1 cellular context compared by ENCODE assay signal in genomic region chr12:32399373-32400113, GRCh38.
TF ChIP-seq lines count a peak whose summit lies in the region.

Gene FGD4, plus strand, starts transcription at chr12:32399558.

TF ChIP-seq in SK-N-SH treated with all-trans-retinoic acid at 6 μM for 48 hours, 23 proteins besides CTCF, POLR2A, EP300 and RAD21 (continued from another document):
- TF ChIP-seq PATZ1 (CRISPR knock-in tag; IDR thresholded peaks at IDR 0.05; ENCODE audit: borderline replicate concordance) (no peak), ZNF70 (CRISPR knock-in tag; IDR thresholded peaks at IDR 0.05) (no peak), CSDC2 (CRISPR knock-in tag; IDR thresholded peaks at IDR 0.05) (no peak), SNAI2 (CRISPR knock-in tag; IDR thresholded peaks at IDR 0.05) (no peak), OSR1 (CRISPR knock-in tag; IDR thresholded peaks at IDR 0.05) (no peak), ZC3H10 (CRISPR knock-in tag; IDR thresholded peaks at IDR 0.05) (no peak)
